9 cellular contexts compared by ENCODE assay signal in genomic region chr19:55467236-55468053, GRCh38. TPM values are rescaled to one million over a fixed set of nuclear protein-coding genes. Genes with fewer than 3 reads are reported as not detected.
A peak's percentile ranks its signal among the peaks of the same experiment; 100 is the strongest.
DNase-seq lines count a peak whose midpoint lies in the region; ATAC-seq and TF ChIP-seq lines count a peak whose summit lies in the region.
"Had no signal": no experiment of that assay in that cellular context is flagged by ENCODE, and none has a peak within 500 bp of the region (broad histone marks: within the 10 kb centered on the region; RNA-seq: fewer than 3 reads in every experiment).

No MANE protein-coding gene starts in this region.

- peak; percentile 95 for TF ChIP-seq CTCF in fibroblast of villous mesenchyme (IDR thresholded peaks at IDR 0.05; ENCODE audit: insufficient read depth, low read depth, low read length)

- peaks cover 2% of the 10 kb centered on the region for H3K27me3 Mint-ChIP-seq in activated T-helper 1 cell treated with anti-CD3 and anti-CD28 coated beads, Interleukin-12 subunit alpha, Interleukin-12 subunit beta, Interleukin-2, Interleukin-4 antibody, amounts not matched to agents 30 ng/mL and 10 ng/mL and 1 ng/mL, durations not matched to agents 14 hours and 24 hours and 36 hours (ENCODE audit: insufficient read depth)

- H3K4me1 Mint-ChIP-seq in activated T-helper 1 cell treated with anti-CD3 and anti-CD28 coated beads, Interleukin-12 subunit alpha, Interleukin-12 subunit beta, Interleukin-2, Interleukin-4 antibody, amounts not matched to agents 30 ng/mL and 10 ng/mL and 1 ng/mL, durations not matched to agents 14 hours and 24 hours and 36 hours (ENCODE audit: low read depth) = peaks cover 5% of the 10 kb centered on the region

- no peaks in the 10 kb centered on the region for H3K9me3 Mint-ChIP-seq in activated T-helper 1 cell treated with anti-CD3 and anti-CD28 coated beads, Interleukin-12 subunit alpha, Interleukin-12 subunit beta, Interleukin-2, Interleukin-4 antibody, amounts not matched to agents 30 ng/mL and 10 ng/mL and 1 ng/mL, durations not matched to agents 14 hours and 24 hours and 36 hours

- no peak overlapping the region for H3K4me3 Mint-ChIP-seq in activated T-helper 1 cell treated with anti-CD3 and anti-CD28 coated beads, Interleukin-12 subunit alpha, Interleukin-12 subunit beta, Interleukin-2, Interleukin-4 antibody, amounts not matched to agents 30 ng/mL and 10 ng/mL and 1 ng/mL, durations not matched to agents 14 hours and 24 hours and 36 hours

- peak; percentile 68 for ATAC-seq in GM21360 (IDR thresholded peaks at IDR 0.05; ENCODE audit: unreplicated experiment)
- no peak for ATAC-seq in HG02870 (IDR thresholded peaks at IDR 0.05; ENCODE audit: unreplicated experiment)

- no peak overlapping the region for H3K27ac Mint-ChIP-seq in activated T-helper 1 cell treated with anti-CD3 and anti-CD28 coated beads, Interleukin-12 subunit alpha, Interleukin-12 subunit beta, Interleukin-2, Interleukin-4 antibody, amounts not matched to agents 30 ng/mL and 10 ng/mL and 1 ng/mL, durations not matched to agents 14 hours and 24 hours and 36 hours

- intact Hi-C loops in activated T-helper 1 cell treated with anti-CD3 and anti-CD28 coated beads, Interleukin-12 subunit alpha, Interleukin-12 subunit beta, Interleukin-2, Interleukin-4 antibody, amounts not matched to agents 30 ng/mL and 10 ng/mL and 1 ng/mL, durations not matched to agents 14 hours and 24 hours and 36 hours (cut with micrococcal nuclease) = loop anchor here (1.0 kb wide), 2 partner anchors 9 to 37 kb away; partner anchors contain the start of gene ZNF628
- intact Hi-C loops in posterior vena cava (cut with DNase I) = loop anchor here (5.0 kb wide), 1 partner anchor 35 kb away; no protein-coding TSS in a partner anchor

- no peak overlapping the region for H3K4me3 ChIP-seq in fibroblast of villous mesenchyme (ENCODE audit: low read depth, low read length)

- DNase-seq in AG20443 (ENCODE audit: low spot score) (peak; percentile 92), OCI-M1 (lab: John Stamatoyannopoulos, UW) (peak; percentile 96), fibroblast of villous mesenchyme (ENCODE audit: low read depth) (peak; percentile 93), posterior vena cava (ENCODE audit: low spot score) (peak; percentile 90), NCI-H2029 treated with DMSO at 0.1 percent for 48 hours (lab: John Stamatoyannopoulos, UW) (no peak)
- DNase-seq in activated T-helper 1 cell treated with anti-CD3 and anti-CD28 coated beads, Interleukin-12 subunit alpha, Interleukin-12 subunit beta, Interleukin-2, Interleukin-4 antibody, amounts not matched to agents 30 ng/mL and 10 ng/mL and 1 ng/mL, durations not matched to agents 14 hours and 24 hours and 36 hours (ENCODE audit: low spot score) = peak; percentile 62

- no peaks in the 10 kb centered on the region for H3K36me3 Mint-ChIP-seq in activated T-helper 1 cell treated with anti-CD3 and anti-CD28 coated beads, Interleukin-12 subunit alpha, Interleukin-12 subunit beta, Interleukin-2, Interleukin-4 antibody, amounts not matched to agents 30 ng/mL and 10 ng/mL and 1 ng/mL, durations not matched to agents 14 hours and 24 hours and 36 hours (ENCODE audit: low read depth)

RNA-seq across cellular contexts. Expression of gene C19orf85, which starts 2.9 kb away (rescaled TPM):
- not detected in 2 replicates for total RNA-seq in activated T-helper 1 cell treated with anti-CD3 and anti-CD28 coated beads, Interleukin-12 subunit alpha, Interleukin-12 subunit beta, Interleukin-2, Interleukin-4 antibody, amounts not matched to agents 30 ng/mL and 10 ng/mL and 1 ng/mL, durations not matched to agents 14 hours and 24 hours and 36 hours
- total RNA-seq in fibroblast of villous mesenchyme (not detected in 2 replicates), posterior vena cava (not detected)
- total RNA-seq: mononuclear cell had no signal

RNA-seq across cellular contexts. Expression of gene ISOC2, which starts 6.0 kb away (rescaled TPM):
- total RNA-seq in activated T-helper 1 cell treated with anti-CD3 and anti-CD28 coated beads, Interleukin-12 subunit alpha, Interleukin-12 subunit beta, Interleukin-2, Interleukin-4 antibody, amounts not matched to agents 30 ng/mL and 10 ng/mL and 1 ng/mL, durations not matched to agents 14 hours and 24 hours and 36 hours = 31.3 and 34.3 TPM in 2 replicates
- total RNA-seq in fibroblast of villous mesenchyme (57.9 and 74.4 TPM in 2 replicates), posterior vena cava (10 to 100 TPM; 23.1 to 25.1 TPM)

RNA-seq across cellular contexts. Expression of gene ZNF628, which starts 9.0 kb away (rescaled TPM):
- 7.6 and 10.4 TPM in 2 replicates for total RNA-seq in activated T-helper 1 cell treated with anti-CD3 and anti-CD28 coated beads, Interleukin-12 subunit alpha, Interleukin-12 subunit beta, Interleukin-2, Interleukin-4 antibody, amounts not matched to agents 30 ng/mL and 10 ng/mL and 1 ng/mL, durations not matched to agents 14 hours and 24 hours and 36 hours
- total RNA-seq in fibroblast of villous mesenchyme = 0.86 and 2.6 TPM in 2 replicates
- total RNA-seq in posterior vena cava = 1 to 10 TPM; 5.7 to 7.9 TPM

RNA-seq across cellular contexts. Expression of gene NAT14, which starts 17.5 kb away (rescaled TPM):
- 23.1 and 26.1 TPM in 2 replicates for total RNA-seq in activated T-helper 1 cell treated with anti-CD3 and anti-CD28 coated beads, Interleukin-12 subunit alpha, Interleukin-12 subunit beta, Interleukin-2, Interleukin-4 antibody, amounts not matched to agents 30 ng/mL and 10 ng/mL and 1 ng/mL, durations not matched to agents 14 hours and 24 hours and 36 hours
- total RNA-seq in fibroblast of villous mesenchyme = 18.1 and 20.3 TPM in 2 replicates
- total RNA-seq in posterior vena cava = 10 to 100 TPM; 15.8 to 16.3 TPM

RNA-seq across cellular contexts. Expression of gene SSC5D, which starts 20.8 kb away (rescaled TPM):
- 0.24 and 0.65 TPM in 2 replicates for total RNA-seq in activated T-helper 1 cell treated with anti-CD3 and anti-CD28 coated beads, Interleukin-12 subunit alpha, Interleukin-12 subunit beta, Interleukin-2, Interleukin-4 antibody, amounts not matched to agents 30 ng/mL and 10 ng/mL and 1 ng/mL, durations not matched to agents 14 hours and 24 hours and 36 hours
- total RNA-seq in fibroblast of villous mesenchyme (21.2 and 23.2 TPM in 2 replicates), posterior vena cava (10 to 100 TPM; 32.4 to 40.6 TPM)
